1 cellular context compared by ENCODE assay signal in genomic region chr16:30658731-30659506, GRCh38.
A peak's percentile ranks its signal among the peaks of the same experiment; 100 is the strongest.
TF ChIP-seq lines count a peak whose summit lies in the region.

No MANE protein-coding gene starts in this region.

TF ChIP-seq in K562, 482 proteins besides CTCF, POLR2A, EP300 and RAD21 (continued from another document and continues in another):
- TF ChIP-seq CTCFL (IDR thresholded peaks at IDR 0.05; ENCODE audit: borderline replicate concordance, insufficient read depth, low read depth, low read length, poor library complexity, severe bottlenecking) = peak; percentile 96
- TF ChIP-seq ZNF253 (CRISPR knock-in tag; conservative IDR thresholded peaks at IDR 0.05) = no peak
- TF ChIP-seq ERF (CRISPR knock-in tag; IDR thresholded peaks at IDR 0.05) = peak; percentile 62; the same call in 1 of the 2 replicates
- peak; percentile 91 for TF ChIP-seq TOE1 (IDR thresholded peaks at IDR 0.05; ENCODE audit: borderline replicate concordance)
- TF ChIP-seq TOE1 (CRISPR knock-in tag; IDR thresholded peaks at IDR 0.05; ENCODE audit: borderline replicate concordance, low read depth) = no peak
- peak; percentile 29; the same call in 1 of the 2 replicates for TF ChIP-seq PML (IDR thresholded peaks at IDR 0.05; ENCODE audit: low read length)
- peak; percentile 42; the same call in 1 of the 2 replicates for TF ChIP-seq MTA3 (IDR thresholded peaks at IDR 0.05; ENCODE audit: borderline replicate concordance)
- TF ChIP-seq ZHX1 (conservative IDR thresholded peaks at IDR 0.05; ENCODE audit: low read length) = 0 out of 2 replicates have a peak, but pooled peaks have one; percentile 63
- peak; percentile 1 for TF ChIP-seq RBM39 (optimal IDR thresholded peaks at IDR 0.05; ENCODE audit: low read depth, low read length)
- no peak for TF ChIP-seq HMGXB4 (CRISPR knock-in tag; IDR thresholded peaks at IDR 0.05)
- 0 out of 4 replicates have a peak, but pooled peaks of 1 of the 2 experiments have one; percentile 25 for TF ChIP-seq UBTF (IDR thresholded peaks at IDR 0.05; ENCODE audit: borderline replicate concordance in 1 of 2, low read depth in 2 of 2, low read length in 2 of 2)
- TF ChIP-seq HCFC1 (IDR thresholded peaks at IDR 0.05; ENCODE audit: low read depth, low read length) = peak; percentile 35; the same call in 1 of the 2 replicates
- TF ChIP-seq ZBTB7A (IDR thresholded peaks at IDR 0.05; ENCODE audit: borderline replicate concordance, control insufficient read depth, low read depth, low read length) = peak; percentile 63; the same call in 1 of the 2 replicates
- peak; percentile 28 for TF ChIP-seq SP2 (IDR thresholded peaks at IDR 0.05; ENCODE audit: extremely low read depth, low read depth, low read length, poor library complexity, severe bottlenecking)
- TF ChIP-seq JUN (IDR thresholded peaks at IDR 0.05; ENCODE audit: borderline replicate concordance, low read depth, low read length) = no peak
- TF ChIP-seq JUN (CRISPR knock-in tag; IDR thresholded peaks at IDR 0.05; ENCODE audit: borderline replicate concordance) = no peak
- 0 out of 2 replicates have a peak, but pooled peaks have one; percentile 35 for TF ChIP-seq CREB3L1 (IDR thresholded peaks at IDR 0.05; ENCODE audit: borderline replicate concordance, low read depth)
- TF ChIP-seq HNRNPLL (IDR thresholded peaks at IDR 0.05; ENCODE audit: low read depth, low read length, poor library complexity, severe bottlenecking) = peak; percentile 83
- peak; percentile 24 for TF ChIP-seq KDM5B (IDR thresholded peaks at IDR 0.05; ENCODE audit: insufficient replicate concordance, low read depth, low read length)
- TF ChIP-seq FIP1L1 (IDR thresholded peaks at IDR 0.05; ENCODE audit: low read depth, low read length, poor library complexity, severe bottlenecking) = peak; percentile 32
- TF ChIP-seq ETS1 (conservative IDR thresholded peaks at IDR 0.05; ENCODE audit: control insufficient read depth, low read depth, low read length) = peak; percentile 56; the same call in 1 of the 2 replicates
- TF ChIP-seq IRF1 (CRISPR knock-in tag; IDR thresholded peaks at IDR 0.05; ENCODE audit: borderline replicate concordance) = no peak
- no peak for TF ChIP-seq E2F4 (CRISPR knock-in tag; IDR thresholded peaks at IDR 0.05; ENCODE audit: low read depth)
- TF ChIP-seq VEZF1 (CRISPR knock-in tag; IDR thresholded peaks at IDR 0.05) = peak; percentile 90
- TF ChIP-seq AFF1 (IDR thresholded peaks at IDR 0.05; ENCODE audit: low read depth in 1 of 2, partially characterized antibody in 2 of 2) = peak in 1 of 2 experiments; percentile 24
- TF ChIP-seq CREM (IDR thresholded peaks at IDR 0.05; ENCODE audit: low read depth) = 0 out of 2 replicates have a peak, but pooled peaks have one; percentile 5
- TF ChIP-seq ZFX (CRISPR knock-in tag; IDR thresholded peaks at IDR 0.05) = peak; percentile 59
- no peak for TF ChIP-seq CHD4 (IDR thresholded peaks at IDR 0.05; ENCODE audit: insufficient read depth, insufficient replicate concordance, low read depth, low read length, poor library complexity, severe bottlenecking)
- TF ChIP-seq ETV6 (IDR thresholded peaks at IDR 0.05; ENCODE audit: borderline replicate concordance in 1 of 2, low read depth in 2 of 2, low read length in 1 of 2) = peak in 1 of 2 experiments; percentile 86; a peak in 2 of 4 replicates
- TF ChIP-seq ETV6 (CRISPR knock-in tag; IDR thresholded peaks at IDR 0.05; ENCODE audit: borderline replicate concordance) = no peak
